In genomic region chr10:115773832-115774231, GRCh38 we compare ENCODE assay signal across 25 cellular contexts.
"Had no signal": no experiment of that assay in that cellular context is flagged by ENCODE, and none has a peak within 500 bp of the region (broad histone marks: within the 10 kb centered on the region; RNA-seq: fewer than 3 reads in every experiment).

No MANE protein-coding gene starts in this region.

- DNase-seq: activated CD4-positive, alpha-beta T cell treated with anti-CD3 and anti-CD28 coated beads for 36 hours; activated CD4-positive, CD25-positive, alpha-beta regulatory T cell; activated CD8-positive, alpha-beta memory T cell treated with anti-CD3 and anti-CD28 coated beads, Interleukin-2, amount 10 ng/mL, durations not matched to agents 7 days and 5 days; activated CD8-positive, alpha-beta T cell treated with anti-CD3 and anti-CD28 coated beads, Interleukin-2, amount 10 ng/mL, durations not matched to agents 7 days and 5 days; activated naive CD4-positive, alpha-beta T cell treated with Interleukin-2 at 50 U/mL for 16 hours; activated T-cell treated with anti-CD3 and anti-CD28 coated beads, Interleukin-2, amount 50 U/mL, for 72 hours; anterior cingulate cortex; brain microvascular endothelial cell; caudate nucleus; heart left ventricle; naive B cell; nephron progenitor cell; ovary; right lobe of liver; small intestine; stimulated activated CD4-positive, alpha-beta T cell treated with anti-CD3 and anti-CD28 coated beads, Interleukin-4, amount 100 ng/mL, for 24 hours; upper lobe of left lung had no signal

- H3K4me3 Mint-ChIP-seq: activated CD4-positive, alpha-beta T cell treated with anti-CD3 and anti-CD28 coated beads for 36 hours; activated CD8-positive, alpha-beta memory T cell treated with anti-CD3 and anti-CD28 coated beads, Interleukin-2, amount 10 ng/mL, durations not matched to agents 7 days and 5 days; activated CD8-positive, alpha-beta T cell treated with anti-CD3 and anti-CD28 coated beads, Interleukin-2, amount 10 ng/mL, durations not matched to agents 7 days and 5 days; activated naive CD8-positive, alpha-beta T cell; activated T-cell treated with anti-CD3 and anti-CD28 coated beads, Interleukin-2, amount 50 U/mL, for 72 hours; naive B cell; nephron progenitor cell; stimulated activated effector memory CD8-positive, alpha-beta T cell treated with anti-CD3 and anti-CD28 coated beads, Interleukin-12 subunit alpha, Interleukin-12 subunit beta, amount 100 ng/mL, for 72 hours; stimulated activated naive CD8-positive, alpha-beta T cell treated with anti-CD3 and anti-CD28 coated beads, Interleukin-15, Interleukin-2, amounts not matched to agents 100 ng/mL and 50 ng/mL, for 24 hours had no signal

- H3K9me3 Mint-ChIP-seq: activated T-cell treated with anti-CD3 and anti-CD28 coated beads, Interleukin-2, amount 50 U/mL, for 72 hours; nephron progenitor cell; stimulated activated naive CD8-positive, alpha-beta T cell treated with anti-CD3 and anti-CD28 coated beads, Interleukin-15, Interleukin-2, amounts not matched to agents 100 ng/mL and 50 ng/mL, for 24 hours had no signal

- H3K27ac ChIP-seq: heart left ventricle, left lung, neutrophil, ovary, right lobe of liver, upper lobe of left lung, vagina had no signal

- H3K27ac Mint-ChIP-seq: activated CD4-positive, alpha-beta T cell treated with anti-CD3 and anti-CD28 coated beads for 36 hours; activated CD8-positive, alpha-beta memory T cell treated with anti-CD3 and anti-CD28 coated beads, Interleukin-2, amount 10 ng/mL, durations not matched to agents 7 days and 5 days; activated CD8-positive, alpha-beta T cell treated with anti-CD3 and anti-CD28 coated beads, Interleukin-2, amount 10 ng/mL, durations not matched to agents 7 days and 5 days; activated naive CD8-positive, alpha-beta T cell; activated T-cell treated with anti-CD3 and anti-CD28 coated beads, Interleukin-2, amount 50 U/mL, for 72 hours; naive B cell; nephron progenitor cell; progenitor cell of endocrine pancreas; stimulated activated effector memory CD8-positive, alpha-beta T cell treated with anti-CD3 and anti-CD28 coated beads, Interleukin-12 subunit alpha, Interleukin-12 subunit beta, amount 100 ng/mL, for 72 hours; stimulated activated naive CD8-positive, alpha-beta T cell treated with anti-CD3 and anti-CD28 coated beads, Interleukin-15, Interleukin-2, amounts not matched to agents 100 ng/mL and 50 ng/mL, for 24 hours had no signal

- H3K36me3 Mint-ChIP-seq: activated CD8-positive, alpha-beta memory T cell treated with anti-CD3 and anti-CD28 coated beads, Interleukin-2, amount 10 ng/mL, durations not matched to agents 7 days and 5 days; activated naive CD8-positive, alpha-beta T cell; naive B cell; stimulated activated effector memory CD8-positive, alpha-beta T cell treated with anti-CD3 and anti-CD28 coated beads, Interleukin-12 subunit alpha, Interleukin-12 subunit beta, amount 100 ng/mL, for 72 hours had no signal

- H3K27me3 ChIP-seq: brain microvascular endothelial cell, heart left ventricle, left lung, neutrophil, ovary, right lobe of liver, upper lobe of left lung, vagina had no signal

- H3K4me3 ChIP-seq: heart left ventricle, left lung, lung, ovary, right lobe of liver, upper lobe of left lung, vagina had no signal

- H3K4me1 Mint-ChIP-seq: activated CD4-positive, alpha-beta T cell treated with anti-CD3 and anti-CD28 coated beads for 36 hours; activated CD8-positive, alpha-beta memory T cell treated with anti-CD3 and anti-CD28 coated beads, Interleukin-2, amount 10 ng/mL, durations not matched to agents 7 days and 5 days; naive B cell; nephron progenitor cell; stimulated activated effector memory CD8-positive, alpha-beta T cell treated with anti-CD3 and anti-CD28 coated beads, Interleukin-12 subunit alpha, Interleukin-12 subunit beta, amount 100 ng/mL, for 72 hours had no signal

- H3K9me3 ChIP-seq: heart left ventricle, left lung, neutrophil, ovary, right lobe of liver, upper lobe of left lung, vagina had no signal

- H3K27me3 Mint-ChIP-seq: activated CD4-positive, alpha-beta T cell treated with anti-CD3 and anti-CD28 coated beads for 36 hours; activated CD8-positive, alpha-beta memory T cell treated with anti-CD3 and anti-CD28 coated beads, Interleukin-2, amount 10 ng/mL, durations not matched to agents 7 days and 5 days; activated naive CD8-positive, alpha-beta T cell; progenitor cell of endocrine pancreas; stimulated activated naive CD8-positive, alpha-beta T cell treated with anti-CD3 and anti-CD28 coated beads, Interleukin-15, Interleukin-2, amounts not matched to agents 100 ng/mL and 50 ng/mL, for 24 hours had no signal

- H3K4me1 ChIP-seq: heart left ventricle, left lung, right lobe of liver, upper lobe of left lung, vagina had no signal

- ATAC-seq: activated CD4-positive, alpha-beta T cell treated with anti-CD3 and anti-CD28 coated beads for 36 hours; activated CD8-positive, alpha-beta memory T cell treated with anti-CD3 and anti-CD28 coated beads, Interleukin-2, amount 10 ng/mL, durations not matched to agents 7 days and 5 days; activated CD8-positive, alpha-beta T cell treated with anti-CD3 and anti-CD28 coated beads, Interleukin-2, amount 10 ng/mL, durations not matched to agents 7 days and 5 days; activated T-cell treated with anti-CD3 and anti-CD28 coated beads, Interleukin-2, amount 50 U/mL, for 72 hours; left lung; right lobe of liver; stimulated activated effector memory CD8-positive, alpha-beta T cell treated with anti-CD3 and anti-CD28 coated beads, Interleukin-12 subunit alpha, Interleukin-12 subunit beta, amount 100 ng/mL, for 72 hours had no signal

- H3K36me3 ChIP-seq: brain microvascular endothelial cell, heart left ventricle, left lung, neutrophil, ovary, right lobe of liver, upper lobe of left lung, vagina had no signal
